1 cellular context compared by ENCODE assay signal in the genomic region with DNA sequence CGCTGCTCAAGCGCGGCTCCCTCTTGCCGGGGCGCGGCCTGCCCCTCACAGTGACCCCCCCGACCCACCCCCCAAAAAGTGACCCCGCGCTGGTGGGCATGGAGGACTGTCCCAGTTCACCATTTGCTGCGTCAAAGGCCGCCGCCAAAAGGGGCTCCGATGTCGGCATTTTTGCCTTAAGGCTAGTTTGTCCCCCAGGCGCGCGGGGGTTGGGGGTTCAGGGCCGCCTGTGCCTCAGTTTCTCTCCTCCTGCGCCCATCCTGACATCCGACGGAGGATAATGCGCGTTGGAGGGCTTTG.
TF ChIP-seq lines count a peak whose summit lies in the region.

No MANE protein-coding gene starts in this region.

TF ChIP-seq in HepG2, 621 proteins besides CTCF, POLR2A, EP300 and RAD21:
- TF ChIP-seq ZBTB7A (CRISPR knock-in tag; IDR thresholded peaks at IDR 0.05) (0 out of 2 replicates have a peak, but pooled peaks have one; percentile 36), TARDBP (CRISPR knock-in tag; IDR thresholded peaks at IDR 0.05) (no peak)
